1 cellular context compared by ENCODE assay signal in genomic region chr14:31270196-31270772, GRCh38.
TF ChIP-seq lines count a peak whose summit lies in the region.

No MANE protein-coding gene starts in this region.

TF ChIP-seq in HepG2, 621 proteins besides CTCF, POLR2A, EP300 and RAD21 (continued from another document and continues in another):
- TF ChIP-seq ARID4A (CRISPR knock-in tag; IDR thresholded peaks at IDR 0.05; ENCODE audit: borderline replicate concordance) (peak; percentile 50; the same call in 1 of the 2 replicates), ZNF280B (CRISPR knock-in tag; IDR thresholded peaks at IDR 0.05; ENCODE audit: borderline replicate concordance) (peak; percentile 99), ZNF557 (CRISPR knock-in tag; IDR thresholded peaks at IDR 0.05) (no peak), ZNF709 (CRISPR knock-in tag; IDR thresholded peaks at IDR 0.05) (no peak), ZSCAN5A (CRISPR knock-in tag; IDR thresholded peaks at IDR 0.05; ENCODE audit: borderline replicate concordance) (0 out of 2 replicates have a peak, but pooled peaks have one; percentile 58), TCF7L2 (IDR thresholded peaks at IDR 0.05; ENCODE audit: low read depth, low read length) (no peak), NAIF1 (CRISPR knock-in tag; IDR thresholded peaks at IDR 0.05; ENCODE audit: borderline replicate concordance) (no peak), KDM5B (CRISPR knock-in tag; IDR thresholded peaks at IDR 0.05; ENCODE audit: borderline replicate concordance) (peak; percentile 41; the same call in 1 of the 2 replicates), ADNP (CRISPR knock-in tag; IDR thresholded peaks at IDR 0.05) (0 out of 2 replicates have a peak, but pooled peaks have one; percentile 24), ZNF616 (CRISPR knock-in tag; IDR thresholded peaks at IDR 0.05; ENCODE audit: low read depth) (peak; percentile 77; the same call in 1 of the 2 replicates), ZFP82 (CRISPR knock-in tag; IDR thresholded peaks at IDR 0.05; ENCODE audit: borderline replicate concordance) (no peak), TFE3 (CRISPR knock-in tag; IDR thresholded peaks at IDR 0.05) (no peak), RFXAP (CRISPR knock-in tag; IDR thresholded peaks at IDR 0.05; ENCODE audit: borderline replicate concordance) (no peak; the same call in 1 of the 2 replicates), ZNF614 (CRISPR knock-in tag; IDR thresholded peaks at IDR 0.05; ENCODE audit: borderline replicate concordance) (no peak), ZNF891 (CRISPR knock-in tag; IDR thresholded peaks at IDR 0.05) (peak; percentile 88; the same call in 1 of the 2 replicates), ZNF652 (CRISPR knock-in tag; IDR thresholded peaks at IDR 0.05; ENCODE audit: borderline replicate concordance, low read depth) (no peak), TBX3 (IDR thresholded peaks at IDR 0.05; ENCODE audit: borderline replicate concordance) (no peak), RAD51 (IDR thresholded peaks at IDR 0.05; ENCODE audit: borderline replicate concordance) (no peak), BORCS8-MEF2B (CRISPR knock-in tag; IDR thresholded peaks at IDR 0.05) (peak; percentile 88), PRDM4 (CRISPR knock-in tag; IDR thresholded peaks at IDR 0.05; ENCODE audit: borderline replicate concordance) (no peak), ZNF232 (CRISPR knock-in tag; IDR thresholded peaks at IDR 0.05; ENCODE audit: borderline replicate concordance) (no peak), ZNF691 (CRISPR knock-in tag; IDR thresholded peaks at IDR 0.05; ENCODE audit: borderline replicate concordance, low read depth) (peak; percentile 87; the same call in 1 of the 2 replicates), JARID2 (CRISPR knock-in tag; IDR thresholded peaks at IDR 0.05; ENCODE audit: insufficient replicate concordance) (no peak), JDP2 (CRISPR knock-in tag; IDR thresholded peaks at IDR 0.05; ENCODE audit: borderline replicate concordance) (no peak), ZNF354B (CRISPR knock-in tag; IDR thresholded peaks at IDR 0.05) (no peak; the same call in 1 of the 2 replicates), ZNF12 (CRISPR knock-in tag; IDR thresholded peaks at IDR 0.05) (peak; percentile 47; the same call in 1 of the 2 replicates), IRF2 (CRISPR knock-in tag; IDR thresholded peaks at IDR 0.05) (0 out of 2 replicates have a peak, but pooled peaks have one; percentile 54), TEF (CRISPR knock-in tag; IDR thresholded peaks at IDR 0.05) (no peak), NCOR1 (IDR thresholded peaks at IDR 0.05; ENCODE audit: borderline replicate concordance, low read length) (no peak), ZNF331 (CRISPR knock-in tag; IDR thresholded peaks at IDR 0.05) (no peak), AHR (CRISPR knock-in tag; IDR thresholded peaks at IDR 0.05) (no peak), ZHX1 (CRISPR knock-in tag; IDR thresholded peaks at IDR 0.05; ENCODE audit: low read depth) (no peak), PAF1 (CRISPR knock-in tag; IDR thresholded peaks at IDR 0.05) (no peak), ZFP91 (CRISPR knock-in tag; IDR thresholded peaks at IDR 0.05; ENCODE audit: borderline replicate concordance) (peak; percentile 72), GTF3A (CRISPR knock-in tag; conservative IDR thresholded peaks at IDR 0.05) (0 out of 2 replicates have a peak, but pooled peaks have one; percentile 30), MBNL3 (CRISPR knock-in tag; conservative IDR thresholded peaks at IDR 0.05) (no peak), GATAD2A (CRISPR knock-in tag; IDR thresholded peaks at IDR 0.05) (peak; percentile 66; the same call in 1 of the 2 replicates), ARID2 (CRISPR knock-in tag; IDR thresholded peaks at IDR 0.05; ENCODE audit: borderline replicate concordance) (no peak), ZSCAN21 (CRISPR knock-in tag; IDR thresholded peaks at IDR 0.05; ENCODE audit: borderline replicate concordance) (peak; percentile 59; the same call in 1 of the 2 replicates), FUBP1 (CRISPR knock-in tag; IDR thresholded peaks at IDR 0.05; ENCODE audit: borderline replicate concordance) (no peak), MTF1 (CRISPR knock-in tag; IDR thresholded peaks at IDR 0.05) (no peak), ZNF775 (CRISPR knock-in tag; IDR thresholded peaks at IDR 0.05; ENCODE audit: borderline replicate concordance) (no peak)
